Comparison of ENCODE assay signal across 16 cellular contexts in the genomic region with DNA sequence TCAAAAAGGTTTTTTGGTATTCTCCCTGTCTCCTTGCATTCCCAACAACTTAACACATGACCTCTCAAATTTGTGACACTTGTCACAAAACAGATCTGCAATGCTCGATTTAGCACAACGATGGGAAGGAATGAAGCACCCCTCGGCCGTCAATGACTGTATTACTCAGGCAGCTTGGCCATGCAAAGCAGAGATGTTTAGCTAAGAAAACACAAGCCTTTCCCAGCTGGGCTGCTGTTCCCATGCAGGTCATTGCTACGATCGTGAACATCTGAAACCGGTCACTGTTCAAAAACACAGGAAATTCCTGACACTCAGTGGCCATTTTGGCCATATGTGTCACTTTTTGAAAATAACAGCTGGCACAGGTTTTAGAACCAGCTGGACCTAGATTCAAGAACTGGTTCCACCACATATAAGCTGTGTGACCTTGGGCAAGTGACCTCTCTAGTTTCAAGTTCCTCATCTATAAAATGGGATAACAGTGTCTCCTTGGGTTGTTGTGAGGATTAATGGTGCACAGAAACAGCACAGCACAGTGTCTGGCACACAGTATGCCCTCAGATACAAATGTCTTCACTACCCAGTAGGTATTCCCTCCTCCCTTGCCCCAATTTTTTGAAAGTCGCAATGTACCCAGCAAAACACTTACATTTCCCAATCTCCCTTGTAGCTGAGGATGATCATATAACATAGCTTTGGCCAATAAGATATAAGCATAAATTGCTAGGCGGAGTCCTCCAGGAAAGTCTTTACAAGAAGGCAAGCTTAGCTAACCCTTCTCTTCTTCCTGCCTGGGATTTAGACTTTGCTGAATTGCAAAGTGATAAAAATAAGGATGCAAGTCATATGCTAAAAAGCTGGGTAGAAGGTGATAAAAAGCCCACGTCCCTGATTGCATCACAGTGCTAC.
A peak's percentile ranks its signal among the peaks of the same experiment; 100 is the strongest.
DNase-seq lines count a peak whose midpoint lies in the region; ATAC-seq, FAIRE-seq and TF ChIP-seq lines count a peak whose summit lies in the region.
"Had no signal": no experiment of that assay in that cellular context is flagged by ENCODE, and none has a peak within 500 bp of the region (broad histone marks: within the 10 kb centered on the region; RNA-seq: fewer than 3 reads in every experiment).

No MANE protein-coding gene starts in this region.

- no CpG with 5 or more reads among the region's 10 CpGs for WGBS in neuronal stem cell (ENCODE audit: extremely low coverage in 2 of 2, insufficient read length in 2 of 2, insufficient replicate concordance in 1 of 2), 2 donors

- no peaks in the 10 kb centered on the region for H3K9me3 ChIP-seq in neuronal stem cell (replicated peaks in 1 of 2; ENCODE audit: control insufficient read depth in 2 of 2, insufficient read depth in 1 of 2, low read depth in 1 of 2, low read length in 2 of 2)
- H3K9me3 ChIP-seq in Peyer's patch: no peaks in the 10 kb centered on the region

- no peak overlapping the region for H2BK120ac ChIP-seq in neuronal stem cell (ENCODE audit: low read depth, low read length)

- no peak for ATAC-seq in HG03469 (IDR thresholded peaks at IDR 0.05; ENCODE audit: unreplicated experiment)

- no peak for FAIRE-seq in RCC 7860 (lab: Jason Lieb, UNC)
- FAIRE-seq: D721Med, H1 had no signal

- DNase-seq in AG08396 (ENCODE audit: low spot score) (peak; percentile 24), NCI-H226 (peak; percentile 37), choroid plexus epithelial cell (ENCODE audit: low read depth) (peak; percentile 24), neuronal stem cell (ENCODE audit: low spot score) (no peak), Peyer's patch (no peak), RCC 7860 (ENCODE audit: low spot score) (no peak)
- DNase-seq: CD4-positive, alpha-beta memory T cell; DND-41; MM.1S; NCI-H187 treated with DMSO at 0.1 percent for 48 hours; NCI-H2171; SHP77 treated with DMSO at 0.1 percent for 48 hours had no signal

- TF ChIP-seq CTCF in choroid plexus epithelial cell (conservative IDR thresholded peaks at IDR 0.05; ENCODE audit: low read depth, low read length): no peak
- TF ChIP-seq CTCF in Peyer's patch (IDR thresholded peaks at IDR 0.05): no peak

- no peak overlapping the region for H3K9ac ChIP-seq in neuronal stem cell (ENCODE audit: low read depth, low read length, poor library complexity)
- H3K9ac ChIP-seq: KMS-11 had no signal

- H3K4me1 ChIP-seq in neuronal stem cell (ENCODE audit: control insufficient read depth in 2 of 2, insufficient read depth in 1 of 2, low read depth in 1 of 2, low read length in 2 of 2) (peaks cover 0 to 11% of the 10 kb centered on the region in 2 donors), Peyer's patch (no peaks in the 10 kb centered on the region)

- H3K36me3 ChIP-seq in neuronal stem cell (replicated peaks in 1 of 2; ENCODE audit: control insufficient read depth in 2 of 2, insufficient read depth in 2 of 2, low read length in 2 of 2): peaks cover 0 to 5% of the 10 kb centered on the region in 2 donors
- peaks cover 0 to 43% (median 0%) of the 10 kb centered on the region in 3 donors for H3K36me3 ChIP-seq in Peyer's patch

- H4K8ac ChIP-seq in neuronal stem cell (ENCODE audit: low read depth, low read length): no peak overlapping the region

- H3K18ac ChIP-seq in neuronal stem cell (ENCODE audit: low read length): no peak overlapping the region

- no peaks in the 10 kb centered on the region for H3K27me3 ChIP-seq in neuronal stem cell (ENCODE audit: control insufficient read depth in 3 of 3, insufficient read depth in 3 of 3, low read depth in 1 of 3, low read length in 3 of 3)
- H3K27me3 ChIP-seq in Peyer's patch: no peaks in the 10 kb centered on the region

- TF ChIP-seq POLR2A in Peyer's patch (IDR thresholded peaks at IDR 0.05): no peak

- no peak overlapping the region for H3K4me3 ChIP-seq in choroid plexus epithelial cell (ENCODE audit: low read depth, low read length)
- H3K4me3 ChIP-seq in neuronal stem cell (ENCODE audit: low read length in 2 of 2): no peak overlapping the region
- no peak overlapping the region for H3K4me3 ChIP-seq in Peyer's patch

- no peak overlapping the region for H3K27ac ChIP-seq in neuronal stem cell (replicated peaks; ENCODE audit: low read length)
- H3K27ac ChIP-seq in Peyer's patch: no peak overlapping the region
- H3K27ac ChIP-seq: KMS-11 had no signal

- no peak overlapping the region for H3K4ac ChIP-seq in neuronal stem cell (ENCODE audit: low read length)

- peak overlapping the region; percentile 6 for H3K23ac ChIP-seq in neuronal stem cell (ENCODE audit: low read depth, low read length, poor library complexity)

- H3K79me1 ChIP-seq in neuronal stem cell (ENCODE audit: low read depth, low read length): no peaks in the 10 kb centered on the region

- no peak overlapping the region for H3K4me2 ChIP-seq in neuronal stem cell (ENCODE audit: insufficient read depth, low read length, poor library complexity, severe bottlenecking)
- H3K4me2 ChIP-seq: KMS-11 had no signal

- H3K14ac ChIP-seq in neuronal stem cell (ENCODE audit: low read length): no peak overlapping the region

- no peak overlapping the region for H2AFZ ChIP-seq in neuronal stem cell (ENCODE audit: low read length)

- no peak overlapping the region for H4K91ac ChIP-seq in neuronal stem cell (ENCODE audit: low read depth, low read length, poor library complexity)

- no peak overlapping the region for H2BK12ac ChIP-seq in neuronal stem cell (ENCODE audit: low read length)

- H2BK15ac ChIP-seq in neuronal stem cell (ENCODE audit: low read length): no peak overlapping the region

- H2AK5ac ChIP-seq in neuronal stem cell (ENCODE audit: low read depth, low read length): no peak overlapping the region

- H2BK5ac ChIP-seq in neuronal stem cell (ENCODE audit: low read length): no peak overlapping the region

Comparison
In these comparisons a context has a peak if more than half of its experiments do, and no peak if none do; other contexts are left out.
1. DNase-seq: peak in AG08396 (single experiment), NCI-H226 (single experiment) and choroid plexus epithelial cell (single experiment); none in neuronal stem cell (single experiment), Peyer's patch (0 of 3) and RCC 7860 (single experiment).